20 cellular contexts compared by ENCODE assay signal in the genomic region with DNA sequence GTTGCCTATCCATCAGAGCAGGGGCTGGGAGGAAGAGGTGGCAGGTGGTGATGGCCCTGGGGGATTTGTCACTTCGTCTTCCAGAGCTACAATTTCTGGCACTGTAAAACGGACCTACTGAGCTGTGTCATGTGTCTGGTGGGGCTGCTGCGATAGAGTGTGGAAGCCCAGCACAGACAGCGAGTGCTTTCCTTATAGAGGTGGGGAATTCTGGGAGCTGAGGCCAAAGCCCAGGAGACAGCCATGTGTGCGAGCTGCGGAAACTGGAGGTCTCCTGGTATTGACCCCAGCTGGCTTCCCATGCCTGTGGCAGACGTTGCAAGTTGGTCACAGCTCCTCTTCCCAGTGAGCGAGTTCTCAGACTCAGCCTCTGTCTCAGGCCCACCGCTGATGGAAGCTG.
"Had no signal": no experiment of that assay in that cellular context is flagged by ENCODE, and none has a peak within 500 bp of the region (broad histone marks: within the 10 kb centered on the region; RNA-seq: fewer than 3 reads in every experiment).

No MANE protein-coding gene starts in this region.

- H3K36me3 Mint-ChIP-seq: activated CD8-positive, alpha-beta memory T cell treated with anti-CD3 and anti-CD28 coated beads, Interleukin-2, amount 10 ng/mL, durations not matched to agents 7 days and 5 days; activated naive CD4-positive, alpha-beta T cell treated with anti-CD3 and anti-CD28 coated beads, Interleukin-2, amount 50 U/mL, for 72 hours had no signal

- ATAC-seq: activated CD4-positive, alpha-beta T cell treated with anti-CD3 and anti-CD28 coated beads for 36 hours; activated CD8-positive, alpha-beta memory T cell treated with anti-CD3 and anti-CD28 coated beads, Interleukin-2, amount 10 ng/mL, durations not matched to agents 7 days and 5 days; activated CD8-positive, alpha-beta T cell treated with anti-CD3 and anti-CD28 coated beads, Interleukin-2, amount 10 ng/mL, durations not matched to agents 7 days and 5 days; activated naive CD4-positive, alpha-beta T cell treated with anti-CD3 and anti-CD28 coated beads, Interleukin-2, amount 50 U/mL, for 72 hours; gastrocnemius medialis; naive thymus-derived CD4-positive, alpha-beta T cell had no signal

- H3K4me1 Mint-ChIP-seq: activated CD4-positive, alpha-beta T cell treated with anti-CD3 and anti-CD28 coated beads for 36 hours; activated CD8-positive, alpha-beta memory T cell treated with anti-CD3 and anti-CD28 coated beads, Interleukin-2, amount 10 ng/mL, durations not matched to agents 7 days and 5 days; naive thymus-derived CD4-positive, alpha-beta T cell had no signal

- H3K27ac Mint-ChIP-seq: activated CD4-positive, alpha-beta T cell treated with anti-CD3 and anti-CD28 coated beads for 36 hours; activated CD8-positive, alpha-beta memory T cell treated with anti-CD3 and anti-CD28 coated beads, Interleukin-2, amount 10 ng/mL, durations not matched to agents 7 days and 5 days; activated CD8-positive, alpha-beta T cell treated with anti-CD3 and anti-CD28 coated beads, Interleukin-2, amount 10 ng/mL, durations not matched to agents 7 days and 5 days; mesothelial cell of epicardium; naive thymus-derived CD4-positive, alpha-beta T cell had no signal

- DNase-seq: activated CD4-positive, alpha-beta T cell treated with anti-CD3 and anti-CD28 coated beads for 36 hours; activated CD4-positive, CD25-positive, alpha-beta regulatory T cell; activated CD8-positive, alpha-beta memory T cell treated with anti-CD3 and anti-CD28 coated beads, Interleukin-2, amount 10 ng/mL, durations not matched to agents 7 days and 5 days; activated CD8-positive, alpha-beta T cell treated with anti-CD3 and anti-CD28 coated beads, Interleukin-2, amount 10 ng/mL, durations not matched to agents 7 days and 5 days; activated naive CD4-positive, alpha-beta T cell; activated T-cell treated with anti-CD3 and anti-CD28 coated beads, Interleukin-2, amount 50 U/mL, for 48 hours; central memory CD4-positive, alpha-beta T cell; effector memory CD4-positive, alpha-beta T cell; erythroblast; gastrocnemius medialis; naive thymus-derived CD4-positive, alpha-beta T cell; occipital lobe; right cardiac atrium; stimulated activated CD4-positive, alpha-beta T cell treated with anti-CD3 and anti-CD28 coated beads, Interleukin-4, amount 100 ng/mL, for 1 hour; stomach; T-helper 1 cell; thyroid gland; upper lobe of left lung had no signal

- H3K27me3 Mint-ChIP-seq: activated CD4-positive, alpha-beta T cell treated with anti-CD3 and anti-CD28 coated beads for 36 hours; activated CD8-positive, alpha-beta memory T cell treated with anti-CD3 and anti-CD28 coated beads, Interleukin-2, amount 10 ng/mL, durations not matched to agents 7 days and 5 days; naive thymus-derived CD4-positive, alpha-beta T cell had no signal

- H3K4me3 Mint-ChIP-seq: activated CD4-positive, alpha-beta T cell treated with anti-CD3 and anti-CD28 coated beads for 36 hours; activated CD8-positive, alpha-beta memory T cell treated with anti-CD3 and anti-CD28 coated beads, Interleukin-2, amount 10 ng/mL, durations not matched to agents 7 days and 5 days; activated CD8-positive, alpha-beta T cell treated with anti-CD3 and anti-CD28 coated beads, Interleukin-2, amount 10 ng/mL, durations not matched to agents 7 days and 5 days; mesothelial cell of epicardium; naive thymus-derived CD4-positive, alpha-beta T cell had no signal

- H3K9me3 Mint-ChIP-seq: activated naive CD4-positive, alpha-beta T cell treated with anti-CD3 and anti-CD28 coated beads, Interleukin-2, amount 50 U/mL, for 72 hours; mesothelial cell of epicardium; naive thymus-derived CD4-positive, alpha-beta T cell had no signal
